1 cellular context compared by ENCODE assay signal in genomic region chr5:150295172-150295611, GRCh38.
TF ChIP-seq lines count a peak whose summit lies in the region.

No MANE protein-coding gene starts in this region.

TF ChIP-seq in HEK293, 187 proteins besides CTCF, POLR2A, EP300 and RAD21 (continued from another document and continues in another):
- peak; percentile 62; the same call in 1 of the 2 replicates for TF ChIP-seq ZNF398 (tag by site-specific recombination; IDR thresholded peaks at IDR 0.05)
- TF ChIP-seq ZNF433 (tag by site-specific recombination; IDR thresholded peaks at IDR 0.05; ENCODE audit: low read depth): no peak
- TF ChIP-seq ZNF391 (tag by site-specific recombination; IDR thresholded peaks at IDR 0.05; ENCODE audit: borderline replicate concordance, low read depth): no peak
- TF ChIP-seq ZNF341 (tag by site-specific recombination; IDR thresholded peaks at IDR 0.05; ENCODE audit: low read depth): no peak
- TF ChIP-seq SP7 (tag by site-specific recombination; IDR thresholded peaks at IDR 0.05): peak; percentile 44
- TF ChIP-seq ZSCAN18 (tag by site-specific recombination; IDR thresholded peaks at IDR 0.05): no peak
- TF ChIP-seq ZNF133 (tag by site-specific recombination; IDR thresholded peaks at IDR 0.05): no peak
- TF ChIP-seq ZNF366 (tag by site-specific recombination; conservative IDR thresholded peaks at IDR 0.05): no peak
- no peak for TF ChIP-seq REPIN1 (tag by site-specific recombination; IDR thresholded peaks at IDR 0.05; ENCODE audit: low read depth)
- no peak for TF ChIP-seq WT1 (tag by site-specific recombination; IDR thresholded peaks at IDR 0.05)
- TF ChIP-seq ZNF830 (tag by site-specific recombination; IDR thresholded peaks at IDR 0.05; ENCODE audit: low read depth): no peak
- no peak for TF ChIP-seq ZNF174 (tag by site-specific recombination; IDR thresholded peaks at IDR 0.05)
- no peak for TF ChIP-seq ZNF155 (tag by site-specific recombination; IDR thresholded peaks at IDR 0.05)
- TF ChIP-seq BCL11B (tag by site-specific recombination; IDR thresholded peaks at IDR 0.05; ENCODE audit: low read depth): no peak
- TF ChIP-seq ZNF501 (tag by site-specific recombination; IDR thresholded peaks at IDR 0.05): no peak
- no peak for TF ChIP-seq TCF7L2 (IDR thresholded peaks at IDR 0.05; ENCODE audit: borderline replicate concordance, low read depth, low read length)
- TF ChIP-seq ZNF585B (tag by site-specific recombination; IDR thresholded peaks at IDR 0.05): no peak
- no peak for TF ChIP-seq ZNF423 (tag by site-specific recombination; IDR thresholded peaks at IDR 0.05)
- TF ChIP-seq ZFP41 (tag by site-specific recombination; IDR thresholded peaks at IDR 0.05; ENCODE audit: borderline replicate concordance): no peak
- TF ChIP-seq ZNF239 (tag by site-specific recombination; IDR thresholded peaks at IDR 0.05): no peak
- no peak for TF ChIP-seq ZNF214 (tag by site-specific recombination; IDR thresholded peaks at IDR 0.05; ENCODE audit: borderline replicate concordance)
- TF ChIP-seq ZBTB44 (tag by site-specific recombination; IDR thresholded peaks at IDR 0.05): no peak
- no peak for TF ChIP-seq ZNF146 (tag by site-specific recombination; IDR thresholded peaks at IDR 0.05)
- no peak for TF ChIP-seq ZBTB21 (tag by site-specific recombination; IDR thresholded peaks at IDR 0.05)
- TF ChIP-seq ZNF510 (tag by site-specific recombination; IDR thresholded peaks at IDR 0.05; ENCODE audit: insufficient replicate concordance): no peak
- TF ChIP-seq ZBTB6 (tag by site-specific recombination; IDR thresholded peaks at IDR 0.05): no peak
- TF ChIP-seq KLF9 (tag by site-specific recombination; IDR thresholded peaks at IDR 0.05; ENCODE audit: low read depth): peak; percentile 52; the same call in 1 of the 2 replicates
- no peak for TF ChIP-seq ZNF169 (tag by site-specific recombination; IDR thresholded peaks at IDR 0.05)
- no peak for TF ChIP-seq ZNF514 (tag by site-specific recombination; IDR thresholded peaks at IDR 0.05)
- TF ChIP-seq MYNN (tag by site-specific recombination; IDR thresholded peaks at IDR 0.05; ENCODE audit: borderline replicate concordance): no peak
- no peak for TF ChIP-seq ZNF140 (tag by site-specific recombination; IDR thresholded peaks at IDR 0.05)
- TF ChIP-seq ZBTB17 (tag by site-specific recombination; IDR thresholded peaks at IDR 0.05): no peak
- no peak for TF ChIP-seq ATF2 (tag by site-specific recombination; IDR thresholded peaks at IDR 0.05; ENCODE audit: low read depth)
- TF ChIP-seq SALL2 (tag by site-specific recombination; IDR thresholded peaks at IDR 0.05; ENCODE audit: borderline replicate concordance): no peak
- no peak for TF ChIP-seq ZNF660 (tag by site-specific recombination; IDR thresholded peaks at IDR 0.05)
- no peak for TF ChIP-seq ZNF768 (tag by site-specific recombination; IDR thresholded peaks at IDR 0.05)
- TF ChIP-seq ZNF280D (tag by site-specific recombination; IDR thresholded peaks at IDR 0.05): no peak
- TF ChIP-seq TSHZ1 (tag by site-specific recombination; IDR thresholded peaks at IDR 0.05; ENCODE audit: borderline replicate concordance): no peak
- TF ChIP-seq HOXA7 (CRISPR knock-in tag; IDR thresholded peaks at IDR 0.05; ENCODE audit: borderline replicate concordance): no peak
- no peak for TF ChIP-seq ZNF626 (tag by site-specific recombination; IDR thresholded peaks at IDR 0.05)
- no peak for TF ChIP-seq ZFP69B (tag by site-specific recombination; IDR thresholded peaks at IDR 0.05)
- TF ChIP-seq ZSCAN5A (tag by site-specific recombination; IDR thresholded peaks at IDR 0.05): no peak
- 0 out of 2 replicates have a peak, but pooled peaks have one; percentile 73 for TF ChIP-seq KLF17 (tag by site-specific recombination; IDR thresholded peaks at IDR 0.05)
- no peak for TF ChIP-seq ZNF292 (tag by site-specific recombination; IDR thresholded peaks at IDR 0.05; ENCODE audit: borderline replicate concordance, low read depth)
- TF ChIP-seq GLIS1 (tag by site-specific recombination; IDR thresholded peaks at IDR 0.05): peak; percentile 93
- no peak for TF ChIP-seq ZNF548 (tag by site-specific recombination; IDR thresholded peaks at IDR 0.05)
- TF ChIP-seq ZNF132 (tag by site-specific recombination; IDR thresholded peaks at IDR 0.05; ENCODE audit: borderline replicate concordance): no peak
- TF ChIP-seq ZNF555 (tag by site-specific recombination; conservative IDR thresholded peaks at IDR 0.05): no peak
- no peak for TF ChIP-seq FEZF1 (tag by site-specific recombination; IDR thresholded peaks at IDR 0.05)
- TF ChIP-seq ZNF416 (tag by site-specific recombination; IDR thresholded peaks at IDR 0.05): no peak
- 0 out of 2 replicates have a peak, but pooled peaks have one; percentile 10 for TF ChIP-seq SCRT2 (tag by site-specific recombination; IDR thresholded peaks at IDR 0.05)
- TF ChIP-seq ZBTB8A (tag by site-specific recombination; IDR thresholded peaks at IDR 0.05): peak; percentile 27; the same call in 1 of the 2 replicates
- TF ChIP-seq GLI2 (tag by site-specific recombination; IDR thresholded peaks at IDR 0.05; ENCODE audit: borderline replicate concordance, low read depth): no peak
- no peak for TF ChIP-seq ZNF677 (tag by site-specific recombination; IDR thresholded peaks at IDR 0.05)
